8 cellular contexts compared by ENCODE assay signal in genomic region chr9:101465330-101465915, GRCh38. TPM values are rescaled to one million over a fixed set of nuclear protein-coding genes. Genes with fewer than 3 reads are reported as not detected.
DNase-seq lines count a peak whose midpoint lies in the region; ATAC-seq lines count a peak whose summit lies in the region.

No MANE protein-coding gene starts in this region.

- WGBS in mesenchymal stem cell = 29% methylated on average over 3 of the region's 6 CpGs

- no peaks in the 10 kb centered on the region for H3K9me3 ChIP-seq in mesenchymal stem cell (ENCODE audit: control insufficient read depth, low read length)

- no peak overlapping the region for H4K91ac ChIP-seq in mesenchymal stem cell (ENCODE audit: low read length)

- H3K9me3 Mint-ChIP-seq in activated naive CD8-positive, alpha-beta T cell treated with anti-CD3 and anti-CD28 coated beads, Interleukin-2, amount 50 U/mL, for 24 hours = no peaks in the 10 kb centered on the region
- H3K9me3 Mint-ChIP-seq in activated naive CD8-positive, alpha-beta T cell treated with anti-CD3 and anti-CD28 coated beads for 36 hours = no peaks in the 10 kb centered on the region

- H3K36me3 ChIP-seq in mesenchymal stem cell (ENCODE audit: control insufficient read depth in 1 of 2, insufficient read depth in 2 of 2, low read depth in 1 of 2, low read length in 2 of 2) = no peaks in the 10 kb centered on the region

- no peaks in the 10 kb centered on the region for H3K79me1 ChIP-seq in mesenchymal stem cell (replicated peaks; ENCODE audit: low read length, poor library complexity, severe bottlenecking)

- no peak overlapping the region for H2BK120ac ChIP-seq in mesenchymal stem cell (ENCODE audit: low read depth, low read length)

- H3K18ac ChIP-seq in mesenchymal stem cell (ENCODE audit: low read depth in 1 of 2, low read length in 2 of 2) = no peak overlapping the region

- no peak overlapping the region for H3K9ac ChIP-seq in mesenchymal stem cell (ENCODE audit: low read length)

- no peak overlapping the region for H3K4me3 ChIP-seq in mesenchymal stem cell (ENCODE audit: insufficient read depth in 1 of 2, low read depth in 1 of 2, low read length in 2 of 2)

- peaks cover 3% of the 10 kb centered on the region for H3K4me1 Mint-ChIP-seq in activated naive CD8-positive, alpha-beta T cell treated with anti-CD3 and anti-CD28 coated beads, Interleukin-2, amount 50 U/mL, for 24 hours
- H3K4me1 Mint-ChIP-seq in activated naive CD8-positive, alpha-beta T cell treated with anti-CD3 and anti-CD28 coated beads for 36 hours = peaks cover 2% of the 10 kb centered on the region

- no peak overlapping the region for H3K4ac ChIP-seq in mesenchymal stem cell (ENCODE audit: low read depth in 1 of 2, low read length in 2 of 2)

- no peak overlapping the region for H3K4me3 Mint-ChIP-seq in activated naive CD8-positive, alpha-beta T cell treated with anti-CD3 and anti-CD28 coated beads, Interleukin-2, amount 50 U/mL, for 24 hours
- no peak overlapping the region for H3K4me3 Mint-ChIP-seq in activated naive CD8-positive, alpha-beta T cell treated with anti-CD3 and anti-CD28 coated beads for 36 hours

- no peak overlapping the region for H3K27ac Mint-ChIP-seq in activated naive CD8-positive, alpha-beta T cell treated with anti-CD3 and anti-CD28 coated beads, Interleukin-2, amount 50 U/mL, for 24 hours
- H3K27ac Mint-ChIP-seq in activated naive CD8-positive, alpha-beta T cell treated with anti-CD3 and anti-CD28 coated beads for 36 hours = no peak overlapping the region

- H2AK5ac ChIP-seq in mesenchymal stem cell (ENCODE audit: low read length, severe bottlenecking) = peak overlapping the region; percentile 20

- H3K23ac ChIP-seq in mesenchymal stem cell (ENCODE audit: low read length in 2 of 2) = no peak overlapping the region

- H3K27me3 Mint-ChIP-seq in activated naive CD8-positive, alpha-beta T cell treated with anti-CD3 and anti-CD28 coated beads, Interleukin-2, amount 50 U/mL, for 24 hours = peaks cover 28% of the 10 kb centered on the region
- peaks cover 30% of the 10 kb centered on the region for H3K27me3 Mint-ChIP-seq in activated naive CD8-positive, alpha-beta T cell treated with anti-CD3 and anti-CD28 coated beads for 36 hours

- no peak overlapping the region for H2BK15ac ChIP-seq in mesenchymal stem cell (ENCODE audit: low read depth, poor library complexity, severe bottlenecking)

- no peak overlapping the region for H3K14ac ChIP-seq in mesenchymal stem cell (ENCODE audit: low read length in 2 of 2)

- H2BK12ac ChIP-seq in mesenchymal stem cell (ENCODE audit: low read length in 2 of 2) = no peak overlapping the region

- H2BK5ac ChIP-seq in mesenchymal stem cell (ENCODE audit: low read depth, low read length, poor library complexity, severe bottlenecking) = no peak overlapping the region

- H3K36me3 Mint-ChIP-seq in activated naive CD8-positive, alpha-beta T cell treated with anti-CD3 and anti-CD28 coated beads, Interleukin-2, amount 50 U/mL, for 24 hours (ENCODE audit: low read depth) = no peaks in the 10 kb centered on the region
- H3K36me3 Mint-ChIP-seq in activated naive CD8-positive, alpha-beta T cell treated with anti-CD3 and anti-CD28 coated beads for 36 hours = no peaks in the 10 kb centered on the region

- H3K27ac ChIP-seq in mesenchymal stem cell (ENCODE audit: low read length, poor library complexity, severe bottlenecking) = no peak overlapping the region

- ATAC-seq in activated naive CD8-positive, alpha-beta T cell treated with anti-CD3 and anti-CD28 coated beads, Interleukin-2, amount 50 U/mL, for 24 hours = peak; percentile 43
- ATAC-seq in HG03025 (IDR thresholded peaks at IDR 0.05; ENCODE audit: low FRiP score, unreplicated experiment) (no peak), GM18520 (IDR thresholded peaks at IDR 0.05; ENCODE audit: unreplicated experiment) (no peak), HG02678 (IDR thresholded peaks at IDR 0.05; ENCODE audit: unreplicated experiment) (no peak)

- no peak for DNase-seq in activated naive CD8-positive, alpha-beta T cell treated with anti-CD3 and anti-CD28 coated beads, Interleukin-2, amount 50 U/mL, for 24 hours
- no peak for DNase-seq in activated naive CD8-positive, alpha-beta T cell treated with anti-CD3 and anti-CD28 coated beads for 36 hours
- DNase-seq in NOMO-1 treated with DMSO at 0.1 percent for 48 hours (lab: John Stamatoyannopoulos, UW; ENCODE audit: unreplicated experiment) (peak; percentile 63), dermis blood vessel endothelial cell (peak; percentile 58), mesenchymal stem cell (peak; percentile 75)

- H3K4me1 ChIP-seq in mesenchymal stem cell (ENCODE audit: control insufficient read depth, insufficient read depth, low read depth, low read length) = peaks cover 5% of the 10 kb centered on the region

- no peak overlapping the region for H2AFZ ChIP-seq in mesenchymal stem cell (ENCODE audit: low read depth, low read length)

- H4K8ac ChIP-seq in mesenchymal stem cell (ENCODE audit: low read length) = no peak overlapping the region

- no peak overlapping the region for H3K4me2 ChIP-seq in mesenchymal stem cell (ENCODE audit: low read length, poor library complexity, severe bottlenecking)

- peaks cover 0 to 13% of the 10 kb centered on the region in 2 experiments for H3K27me3 ChIP-seq in mesenchymal stem cell (ENCODE audit: control insufficient read depth in 1 of 2, insufficient read depth in 1 of 2, low read length in 2 of 2)

RNA-seq across cellular contexts. Expression of gene ALDOB, which starts 29.8 kb away (rescaled TPM):
- total RNA-seq in activated naive CD8-positive, alpha-beta T cell treated with anti-CD3 and anti-CD28 coated beads for 36 hours = not detected
- total RNA-seq in dermis blood vessel endothelial cell = under 0.01 TPM in 1 of 2 replicates, not detected in the other
- not detected for polyA plus RNA-seq in mesenchymal stem cell (2013, experiment 1 of 2)
- 0.03 TPM for polyA plus RNA-seq in mesenchymal stem cell (2013, experiment 2 of 2)

Comparison
In these comparisons a context has a peak if more than half of its experiments do, and no peak if none do; other contexts are left out.
1. DNase-seq: peak in NOMO-1 treated with DMSO at 0.1 percent for 48 hours (single experiment), dermis blood vessel endothelial cell (single experiment) and mesenchymal stem cell (single experiment); none in activated naive CD8-positive, alpha-beta T cell treated with anti-CD3 and anti-CD28 coated beads, Interleukin-2, amount 50 U/mL, for 24 hours (single experiment) and activated naive CD8-positive, alpha-beta T cell treated with anti-CD3 and anti-CD28 coated beads for 36 hours (single experiment).